8 cellular contexts compared by ENCODE assay signal in the genomic region with DNA sequence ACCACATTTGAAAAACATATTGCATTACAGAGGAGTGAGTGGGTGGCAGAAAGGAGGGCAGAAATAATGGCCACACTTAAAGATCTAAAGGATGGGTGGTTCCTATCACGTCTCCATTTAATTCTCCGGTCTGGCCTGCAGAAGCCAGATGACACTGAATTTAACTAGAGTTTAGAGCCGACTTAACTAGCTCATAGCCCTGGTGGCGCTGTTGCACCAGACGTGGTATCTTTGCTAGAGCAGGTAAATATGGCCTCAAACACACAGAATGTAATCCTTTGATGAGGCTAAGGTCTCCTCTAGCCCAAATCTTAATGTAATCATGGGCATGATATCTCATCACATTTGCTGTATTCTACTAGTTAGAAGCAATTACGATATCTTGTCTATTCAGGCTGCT. TPM values are rescaled to one million over a fixed set of nuclear protein-coding genes. Genes with fewer than 3 reads are reported as not detected.
DNase-seq lines count a peak whose midpoint lies in the region; ATAC-seq, FAIRE-seq and TF ChIP-seq lines count a peak whose summit lies in the region.

No MANE protein-coding gene starts in this region.

- H3K27me3 ChIP-seq in HUES48 (ENCODE audit: control insufficient read depth, insufficient read depth, low read length), result no peaks in the 10 kb centered on the region
- no peaks in the 10 kb centered on the region for H3K27me3 ChIP-seq in adrenal gland
- no peaks in the 10 kb centered on the region for H3K27me3 ChIP-seq in gastroesophageal sphincter

- POLR2A ChIA-PET in OCI-LY7 (lab: Charles Lee), result no interaction called here

- ATAC-seq in gastroesophageal sphincter (no peak), GM19324 (IDR thresholded peaks at IDR 0.05; ENCODE audit: low FRiP score, unreplicated experiment) (no peak)

- H3K9me2 ChIP-seq in OCI-LY7 (ENCODE audit: insufficient read depth, low read length), result no peaks in the 10 kb centered on the region

- no peak for TF ChIP-seq EP300 in gastroesophageal sphincter (IDR thresholded peaks at IDR 0.05)

- no peak overlapping the region for H3K4me3 ChIP-seq in HUES48 (ENCODE audit: low read depth, low read length)
- no peak overlapping the region for H3K4me3 ChIP-seq in OCI-LY7 (ENCODE audit: low read depth, low read length, poor library complexity, severe bottlenecking)
- H3K4me3 ChIP-seq in adrenal gland, result no peak overlapping the region
- no peak overlapping the region for H3K4me3 ChIP-seq in kidney (ENCODE audit: low read length in 2 of 2)
- no peak overlapping the region for H3K4me3 ChIP-seq in gastroesophageal sphincter

- no peak for FAIRE-seq in D721Med (lab: Jason Lieb, UNC)
- no peak for FAIRE-seq in kidney (lab: Jason Lieb, UNC)

- whole genome bisulfite sequencing in adrenal gland, 4 donors, result 58 to 77% (median 69%) methylated on average over 6 of the region's 6 CpGs
- 42 to 48% methylated on average over 6 of the region's 6 CpGs for WGBS in gastroesophageal sphincter (ENCODE audit: low coverage in 1 of 2), 2 donors

- no peaks in the 10 kb centered on the region for H3K79me2 ChIP-seq in OCI-LY7 (ENCODE audit: insufficient read depth, low read depth, low read length)

- H3K9ac ChIP-seq in HUES48 (ENCODE audit: low read depth, low read length) (peak overlapping the region; percentile 36; the same call in 1 of the 2 replicates), kidney (ENCODE audit: low read length in 2 of 2) (no peak overlapping the region)

- H3K27ac ChIP-seq in HUES48 (ENCODE audit: low read depth, low read length) (peak overlapping the region; percentile 76), OCI-LY7 (ENCODE audit: low read depth, low read length, poor library complexity, severe bottlenecking) (no peak overlapping the region), adrenal gland (no peak overlapping the region), kidney (ENCODE audit: low read depth in 2 of 2, low read length in 2 of 2) (no peak overlapping the region), gastroesophageal sphincter (no peak overlapping the region)

- no peaks in the 10 kb centered on the region for H4K20me1 ChIP-seq in OCI-LY7 (ENCODE audit: insufficient read depth, low read length)

- CTCF ChIA-PET in OCI-LY7 (lab: Charles Lee; ENCODE audit: unreplicated experiment), result no interaction called here

- DNase-seq in D721Med (ENCODE audit: insufficient read length, low spot score) (peak; percentile 35), OCI-LY7 (ENCODE audit: low spot score) (peak; percentile 79), adrenal gland (peak in 4 of 7 donors; percentile 32 to 64 (median 46)), kidney (no peak), NCI-H187 treated with DMSO at 0.1 percent for 48 hours (lab: John Stamatoyannopoulos, UW) (no peak)

- peak; percentile 75 for TF ChIP-seq CTCF in D721Med (IDR thresholded peaks at IDR 0.05; ENCODE audit: insufficient read depth, missing control alignments)
- peak; percentile 92 for TF ChIP-seq CTCF in OCI-LY7 (conservative IDR thresholded peaks at IDR 0.05; ENCODE audit: low read length)
- peak in 3 of 6 experiments; percentile 25 to 28 (median 27) for TF ChIP-seq CTCF in adrenal gland (IDR thresholded peaks at IDR 0.05)
- TF ChIP-seq CTCF in kidney (IDR thresholded peaks at IDR 0.05; ENCODE audit: borderline replicate concordance, extremely low read depth, insufficient read depth), result peak; percentile 21
- no peak for TF ChIP-seq CTCF in gastroesophageal sphincter (IDR thresholded peaks at IDR 0.05)

- TF ChIP-seq POLR2A in adrenal gland (IDR thresholded peaks at IDR 0.05) (no peak), gastroesophageal sphincter (IDR thresholded peaks at IDR 0.05) (no peak)

- H3K36me3 ChIP-seq in HUES48 (ENCODE audit: control insufficient read depth, insufficient read depth, low read length) (no peaks in the 10 kb centered on the region), OCI-LY7 (ENCODE audit: insufficient read depth, low read length) (no peaks in the 10 kb centered on the region), adrenal gland (replicated peaks in 1 of 2) (no peaks in the 10 kb centered on the region), kidney (ENCODE audit: control insufficient read depth in 1 of 2, insufficient read depth in 2 of 2, low read length in 2 of 2) (no peaks in the 10 kb centered on the region), gastroesophageal sphincter (no peaks in the 10 kb centered on the region)

- intact Hi-C loops in OCI-LY7 (cut with micrococcal nuclease; ENCODE audit: unreplicated experiment) (loop anchor here (5.0 kb wide), 1 partner anchor 454 kb away; no protein-coding TSS in a partner anchor), adrenal gland (cut with DNase I) (no loop called here), kidney (cut with DNase I) (no loop called here)

- BruUV-seq in OCI-LY7 (replicated peaks; lab: Mats Ljungman, UMichigan), result no TSS peak

- no peak overlapping the region for H3K4me2 ChIP-seq in OCI-LY7 (ENCODE audit: low read length)

- no peak overlapping the region for H2AFZ ChIP-seq in OCI-LY7 (ENCODE audit: low read length)

- H3K9me3 ChIP-seq in HUES48 (ENCODE audit: control insufficient read depth, insufficient read depth, low read length) (no peaks in the 10 kb centered on the region), OCI-LY7 (ENCODE audit: low read length) (no peaks in the 10 kb centered on the region), adrenal gland (replicated peaks in 1 of 3) (no peaks in the 10 kb centered on the region), kidney (ENCODE audit: control insufficient read depth in 1 of 2, low read length in 2 of 2) (no peaks in the 10 kb centered on the region), gastroesophageal sphincter (no peaks in the 10 kb centered on the region)

- peaks cover 7% of the 10 kb centered on the region for H3K4me1 ChIP-seq in HUES48 (ENCODE audit: control insufficient read depth, insufficient read depth, low read length)
- H3K4me1 ChIP-seq in OCI-LY7 (ENCODE audit: insufficient read depth, low read length, poor library complexity, severe bottlenecking), result no peaks in the 10 kb centered on the region
- H3K4me1 ChIP-seq in adrenal gland (replicated peaks in 1 of 2), result no peaks in the 10 kb centered on the region
- no peaks in the 10 kb centered on the region for H3K4me1 ChIP-seq in kidney (ENCODE audit: control insufficient read depth in 1 of 2, insufficient read depth in 1 of 2, low read depth in 1 of 2, low read length in 2 of 2)
- H3K4me1 ChIP-seq in gastroesophageal sphincter, result no peaks in the 10 kb centered on the region

RNA-seq across cellular contexts. Expression of a gene that starts 51.5 kb away (rescaled TPM):
- not detected in 2 replicates for total RNA-seq in OCI-LY7 (2014; rRNA removed; shearing (Covaris generic))
- total RNA-seq in OCI-LY7 (2022), result not detected in 2 replicates
- 1 to 10 TPM in 1 of 8 donors, under 1 TPM in 2, not detected in 5; 0.36 to 1.8 (median 0.38) TPM for total RNA-seq in adrenal gland
- under 1 TPM in 2 of 3 donors, not detected in 1; 0.67 to 0.73 TPM for polyA plus RNA-seq in adrenal gland
- 0.31 TPM for total RNA-seq in kidney
- polyA plus RNA-seq in kidney (ENCODE audit: insufficient read depth, low read depth, low replicate concordance), result not detected
- 10 to 100 TPM in 1 of 4 donors, 1 to 10 TPM in 2, not detected in 1; 2.9 to 10.6 (median 4.7) TPM for total RNA-seq in gastroesophageal sphincter

Comparison
In these comparisons a context has a peak if more than half of its experiments do, and no peak if none do; other contexts are left out.
1. DNase-seq: peak in D721Med (single experiment), OCI-LY7 (single experiment) and adrenal gland (4 of 7); none in kidney (single experiment) and NCI-H187 treated with DMSO at 0.1 percent for 48 hours (single experiment).
2. CTCF ChIP-seq: peak in D721Med (single experiment), OCI-LY7 (single experiment) and kidney (single experiment); none in gastroesophageal sphincter (0 of 4).